In genomic region chrX:20361890-20362262, GRCh38 we compare ENCODE assay signal across 12 cellular contexts.
DNase-seq lines count a peak whose midpoint lies in the region; ATAC-seq, FAIRE-seq and TF ChIP-seq lines count a peak whose summit lies in the region.
"Had no signal": no experiment of that assay in that cellular context is flagged by ENCODE, and none has a peak within 500 bp of the region (broad histone marks: within the 10 kb centered on the region; RNA-seq: fewer than 3 reads in every experiment).

No MANE protein-coding gene starts in this region.

- H3K9me3 ChIP-seq in K562 (replicated peaks; ENCODE audit: control insufficient read depth, insufficient read depth, low read depth, low read length): no peaks in the 10 kb centered on the region
- no peaks in the 10 kb centered on the region for H3K9me3 ChIP-seq in upper lobe of right lung

- in situ Hi-C loops in K562 (cut with MboI): no loop called here

- POLR2A ChIA-PET in K562 (lab: Yijun Ruan, JAX): no interaction called here

- no peak for TF ChIP-seq EP300 in K562 (IDR thresholded peaks at IDR 0.05; ENCODE audit: low read length)

- no peaks in the 10 kb centered on the region for H3K4me1 Mint-ChIP-seq in activated naive CD4-positive, alpha-beta T cell treated with anti-CD3 and anti-CD28 coated beads, Interleukin-2, amount 10 ng/mL, durations not matched to agents 7 days and 5 days
- H3K4me1 Mint-ChIP-seq: B cell had no signal

- no peaks in the 10 kb centered on the region for H3K36me3 Mint-ChIP-seq in activated naive CD4-positive, alpha-beta T cell treated with anti-CD3 and anti-CD28 coated beads, Interleukin-2, amount 10 ng/mL, durations not matched to agents 7 days and 5 days

- no peaks in the 10 kb centered on the region for H3K27me3 Mint-ChIP-seq in activated naive CD4-positive, alpha-beta T cell treated with anti-CD3 and anti-CD28 coated beads, Interleukin-2, amount 10 ng/mL, durations not matched to agents 7 days and 5 days

- no peak overlapping the region for H3K27ac ChIP-seq in K562 (ENCODE audit: extremely low read depth, low read depth, low read length)
- peak overlapping the region; percentile 82 for H3K27ac ChIP-seq in upper lobe of right lung

- CTCF ChIA-PET in K562 (lab: Yijun Ruan, JAX; ENCODE audit: low intra/inter-chr PET ratio): no interaction called here
- CTCF ChIA-PET in activated naive CD4-positive, alpha-beta T cell treated with anti-CD3 and anti-CD28 coated beads, Interleukin-2, amount 10 ng/mL, durations not matched to agents 7 days and 5 days (lab: Charles Lee): no interaction called here

- H3K9ac ChIP-seq in K562 (ENCODE audit: insufficient read depth in 1 of 2, low read depth in 2 of 2, low read length in 2 of 2): no peak overlapping the region

- TF ChIP-seq CTCF in K562 (IDR thresholded peaks at IDR 0.05 in 2 of 3, conservative IDR thresholded peaks at IDR 0.05 in 1 of 3; ENCODE audit: insufficient read depth in 2 of 3, low read depth in 1 of 3, low read length in 3 of 3): no peak
- no peak for TF ChIP-seq CTCF in upper lobe of right lung (IDR thresholded peaks at IDR 0.05)

- H3K79me2 ChIP-seq in K562 (ENCODE audit: control insufficient read depth, insufficient read depth, low read length): no peaks in the 10 kb centered on the region

- ATAC-seq in K562 (peak; percentile 20; the same call in 1 of the 3 replicates), left colon (peak; percentile 34), upper lobe of right lung (peak; percentile 81)

- H3K9me1 ChIP-seq in K562 (ENCODE audit: control insufficient read depth, insufficient read depth, low read length): no peaks in the 10 kb centered on the region

- H3K27ac Mint-ChIP-seq in activated naive CD4-positive, alpha-beta T cell treated with anti-CD3 and anti-CD28 coated beads, Interleukin-2, amount 10 ng/mL, durations not matched to agents 7 days and 5 days: no peak overlapping the region
- H3K27ac Mint-ChIP-seq: B cell had no signal

- no peak for TF ChIP-seq RAD21 in K562 (CRISPR knock-in tag; conservative IDR thresholded peaks at IDR 0.05 in 1 of 2, IDR thresholded peaks at IDR 0.05 in 1 of 2)

- peak overlapping the region; percentile 96 for H2AFZ ChIP-seq in K562 (ENCODE audit: low read depth, low read length)

- intact Hi-C loops in K562 (cut with micrococcal nuclease): loop anchor here (10.0 kb wide), 1 partner anchor 97 kb away; the partner anchor contains the start of gene RPS6KA3
- intact Hi-C loops in left colon (cut with DNase I, micrococcal nuclease): no loop called here
- intact Hi-C loops in upper lobe of right lung (cut with DNase I): no loop called here

- no peak for TF ChIP-seq POLR2A in K562 (conservative IDR thresholded peaks at IDR 0.05)

- H3K27me3 ChIP-seq in K562 (ENCODE audit: control insufficient read depth in 2 of 2, insufficient read depth in 2 of 2, low read length in 2 of 2) (no peaks in the 10 kb centered on the region), upper lobe of right lung (no peaks in the 10 kb centered on the region)

- 18% methylated on average over 4 of the region's 4 CpGs for WGBS in K562 (ENCODE audit: insufficient coverage, low coverage, missing lambda C conversion rate)

- H3K4me1 ChIP-seq in K562 (replicated peaks in 1 of 2; ENCODE audit: control insufficient read depth in 2 of 2, insufficient read depth in 2 of 2, low read length in 2 of 2) (peaks cover 0 to 8% of the 10 kb centered on the region in 2 experiments; a peak in 2 of 5 replicates), upper lobe of right lung (no peaks in the 10 kb centered on the region)

- no peak for FAIRE-seq in K562 (lab: Jason Lieb, UNC)
- FAIRE-seq: frontal cortex had no signal

- H4K20me1 ChIP-seq in K562 (replicated peaks; ENCODE audit: control insufficient read depth, insufficient read depth, low read length): no peaks in the 10 kb centered on the region

- H3K9me3 Mint-ChIP-seq in activated naive CD4-positive, alpha-beta T cell treated with anti-CD3 and anti-CD28 coated beads, Interleukin-2, amount 10 ng/mL, durations not matched to agents 7 days and 5 days: no peaks in the 10 kb centered on the region

- H3K4me3 ChIP-seq in K562 (no peak overlapping the region), upper lobe of right lung (no peak overlapping the region)

- H3K4me2 ChIP-seq in K562 (ENCODE audit: insufficient read depth, low read length): 0 out of 2 replicates have a peak overlapping the region, but pooled peaks have one; percentile 70

- DNase-seq in NCI-H748 (lab: John Stamatoyannopoulos, UW; ENCODE audit: unreplicated experiment) (peak; percentile 48), NCI-H748 treated with DMSO at 0.1 percent for 48 hours (lab: John Stamatoyannopoulos, UW) (no peak), K562 (ENCODE audit: extremely low read depth in 1 of 4, low spot score in 3 of 4) (no peak), left colon (no peak), upper lobe of right lung (no peak), NOMO-1 (lab: John Stamatoyannopoulos, UW; ENCODE audit: unreplicated experiment in 2 of 2) (no peak), NCI-H446 treated with DMSO at 0.1 percent for 48 hours (lab: John Stamatoyannopoulos, UW) (no peak)
- no peak for DNase-seq in activated naive CD4-positive, alpha-beta T cell treated with anti-CD3 and anti-CD28 coated beads, Interleukin-2, amount 10 ng/mL, durations not matched to agents 7 days and 5 days
- DNase-seq: activated CD8-positive, alpha-beta memory T cell treated with anti-CD3 and anti-CD28 coated beads, Interleukin-2, amount 50 U/mL, for 48 hours; stimulated activated CD4-positive, alpha-beta T cell treated with anti-CD3 and anti-CD28 coated beads, Interleukin-12 subunit alpha, Interleukin-12 subunit beta, amount 100 ng/mL, for 4 hours had no signal

- BruUV-seq in K562 (replicated peaks; lab: Mats Ljungman, UMichigan): no TSS peak

- H3K4me3 Mint-ChIP-seq in activated naive CD4-positive, alpha-beta T cell treated with anti-CD3 and anti-CD28 coated beads, Interleukin-2, amount 10 ng/mL, durations not matched to agents 7 days and 5 days: no peak overlapping the region
- H3K4me3 Mint-ChIP-seq: B cell had no signal

- H3K36me3 ChIP-seq in K562 (ENCODE audit: control insufficient read depth, insufficient read depth, low read length) (no peaks in the 10 kb centered on the region), upper lobe of right lung (no peaks in the 10 kb centered on the region)

TF ChIP-seq in K562, 482 proteins besides CTCF, POLR2A, EP300 and RAD21:
- no peak for TF ChIP-seq DACH1 (IDR thresholded peaks at IDR 0.05; ENCODE audit: partially characterized antibody)
- TF ChIP-seq TEAD4 (IDR thresholded peaks at IDR 0.05; ENCODE audit: low read length): 0 out of 2 replicates have a peak, but pooled peaks have one; percentile 24
- TF ChIP-seq TEAD4 (CRISPR knock-in tag; IDR thresholded peaks at IDR 0.05; ENCODE audit: borderline replicate concordance): no peak
- peak; percentile 88 for TF ChIP-seq CEBPB (tag; IDR thresholded peaks at IDR 0.05)
- no peak for TF ChIP-seq HMG20A (CRISPR knock-in tag; conservative IDR thresholded peaks at IDR 0.05)
- no peak for TF ChIP-seq CEBPG (CRISPR knock-in tag; IDR thresholded peaks at IDR 0.05)
- TF ChIP-seq CEBPG (tag; conservative IDR thresholded peaks at IDR 0.05 in 1 of 2, IDR thresholded peaks at IDR 0.05 in 1 of 2): peak; percentile 74 to 79

Comparison
In these comparisons a context has a peak if more than half of its experiments do, and no peak if none do; other contexts are left out.
1. ATAC-seq: peak in every context shown above with its lines; median percentile 81 in upper lobe of right lung; 34 in left colon; 20 in K562.